22 cellular contexts compared by ENCODE assay signal in the genomic region with DNA sequence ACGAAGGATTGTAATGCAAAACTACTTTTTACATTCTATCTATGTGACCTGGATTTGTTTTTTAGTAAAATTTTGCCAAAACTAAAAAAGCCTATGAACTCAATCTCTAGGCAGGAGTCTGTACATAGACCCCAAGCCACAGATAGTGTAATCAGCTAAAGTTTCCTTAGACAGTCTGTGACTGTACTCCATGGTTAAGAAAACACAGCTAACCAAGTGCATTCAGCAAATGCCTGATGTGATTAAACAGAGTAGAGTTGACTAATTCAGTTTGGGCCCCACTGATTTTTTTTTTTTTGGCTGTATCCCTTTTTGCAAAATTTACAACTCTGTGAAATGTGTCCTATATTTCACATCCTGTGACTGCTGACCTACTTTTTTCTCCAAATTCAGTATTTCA.
A peak's percentile ranks its signal among the peaks of the same experiment; 100 is the strongest.
DNase-seq lines count a peak whose midpoint lies in the region; ATAC-seq and TF ChIP-seq lines count a peak whose summit lies in the region.
"Had no signal": no experiment of that assay in that cellular context is flagged by ENCODE, and none has a peak within 500 bp of the region (broad histone marks: within the 10 kb centered on the region; RNA-seq: fewer than 3 reads in every experiment).

No MANE protein-coding gene starts in this region.

- H3K4me1 ChIP-seq in A673 (ENCODE audit: insufficient read depth, low read length, poor library complexity, severe bottlenecking) (peaks cover 17% of the 10 kb centered on the region), psoas muscle (no peaks in the 10 kb centered on the region)
- H3K4me1 ChIP-seq: Peyer's patch had no signal

- no TSS peak for BruUV-seq in A673 (replicated peaks; lab: Mats Ljungman, UMichigan)

- no peak overlapping the region for H3K9ac ChIP-seq in SK-N-MC (ENCODE audit: insufficient read length)

- H3K36me3 ChIP-seq in A673 (ENCODE audit: insufficient read depth, low read length, poor library complexity, severe bottlenecking): no peaks in the 10 kb centered on the region
- no peaks in the 10 kb centered on the region for H3K36me3 ChIP-seq in SK-N-MC (ENCODE audit: insufficient read depth, low read length)
- no peaks in the 10 kb centered on the region for H3K36me3 ChIP-seq in psoas muscle (ENCODE audit: insufficient read depth in 1 of 2, low read depth in 1 of 2)
- H3K36me3 ChIP-seq: Peyer's patch had no signal

- H3K27ac ChIP-seq in A673 (ENCODE audit: low read depth, low read length, poor library complexity, severe bottlenecking) (peak overlapping the region; percentile 69), SK-N-MC (peak overlapping the region; percentile 68), psoas muscle (no peak overlapping the region)
- H3K27ac ChIP-seq: 22Rv1, Peyer's patch had no signal

- TF ChIP-seq CTCF in A673 (conservative IDR thresholded peaks at IDR 0.05; ENCODE audit: low read depth, low read length) (no peak), cardiac fibroblast (IDR thresholded peaks at IDR 0.05; ENCODE audit: low read depth, low read length) (no peak), psoas muscle (IDR thresholded peaks at IDR 0.05) (no peak)

- WGBS in psoas muscle, 3 donors: 72 to 77% (median 73%) methylated on average over 1 of the region's 1 CpG

- H3K9me3 ChIP-seq in A673 (ENCODE audit: low read depth, low read length, poor library complexity, severe bottlenecking): no peaks in the 10 kb centered on the region
- H3K9me3 ChIP-seq in SK-N-MC (ENCODE audit: low read depth, low read length): no peaks in the 10 kb centered on the region
- no peaks in the 10 kb centered on the region for H3K9me3 ChIP-seq in psoas muscle
- H3K9me3 ChIP-seq: Peyer's patch had no signal

- ATAC-seq in HG03108 (IDR thresholded peaks at IDR 0.05; ENCODE audit: unreplicated experiment) (no peak), psoas muscle (no peak)

- H3K27me3 ChIP-seq in A673 (replicated peaks; ENCODE audit: insufficient read depth, low read depth, low read length, poor library complexity): no peaks in the 10 kb centered on the region
- no peaks in the 10 kb centered on the region for H3K27me3 ChIP-seq in psoas muscle (ENCODE audit: insufficient read depth in 3 of 3, low read length in 2 of 3)
- H3K27me3 ChIP-seq: Peyer's patch had no signal

- intact Hi-C loops in A673 (cut with micrococcal nuclease; ENCODE audit: unreplicated experiment): no loop called here
- intact Hi-C loops in psoas muscle (cut with DNase I): no loop called here

- H3K4me3 ChIP-seq in A673 (ENCODE audit: low read depth, low read length, poor library complexity, severe bottlenecking) (no peak overlapping the region), SK-N-MC (peak overlapping the region; percentile 8; the same call in 1 of the 2 replicates), cardiac fibroblast (replicated peaks in 1 of 2; ENCODE audit: low read depth in 2 of 2, low read length in 2 of 2) (no peak overlapping the region), skeletal muscle cell (ENCODE audit: low read depth, low read length) (no peak overlapping the region), psoas muscle (no peak overlapping the region)
- H3K4me3 ChIP-seq: Peyer's patch had no signal

- CTCF ChIA-PET in A673 (lab: Charles Lee): interaction anchor here (0.6 kb wide), 1 partner anchor 98 kb away, joined by 3 read pairs; no protein-coding TSS in a partner anchor

- POLR2A ChIA-PET in A673 (lab: Charles Lee; ENCODE audit: low non-redundant PET): no interaction called here

- DNase-seq in A673 (ENCODE audit: low spot score) (peak; percentile 19), SK-N-MC (ENCODE audit: low read depth, low spot score) (peak; percentile 10), cardiac fibroblast (ENCODE audit: low read depth in 2 of 2) (peak; percentile 54 to 61), skeletal muscle cell (ENCODE audit: low read depth) (peak; percentile 31), amygdala (lab: John Stamatoyannopoulos, UW) (no peak), psoas muscle (no peak)
- no peak for DNase-seq in activated CD4-positive, CD25-positive, alpha-beta regulatory T cell (lab: John Stamatoyannopoulos, UW)
- DNase-seq: C1 segment of cervical spinal cord; CD4-positive, alpha-beta memory T cell; COR-L47; DMS 273 treated with DMSO at 0.1 percent for 48 hours; DMS79 treated with DMSO at 0.1 percent for 48 hours; GF-D8; NCI-H1048; NCI-H1417 treated with DMSO at 0.1 percent for 48 hours; NCI-H1694 treated with DMSO at 0.1 percent for 48 hours; NCI-H2081; NCI-H2227 treated with DMSO at 0.1 percent for 48 hours; Peyer's patch; SHP77 treated with DMSO at 0.1 percent for 48 hours had no signal

Comparison
In these comparisons a context has a peak if more than half of its experiments do, and no peak if none do; other contexts are left out.
1. DNase-seq: peak in A673 (single experiment), SK-N-MC (single experiment), cardiac fibroblast (2 of 2) and skeletal muscle cell (single experiment); none in activated CD4-positive, CD25-positive, alpha-beta regulatory T cell (0 of 4), amygdala (0 of 56) and psoas muscle (0 of 2).